8 cellular contexts compared by ENCODE assay signal in genomic region chr10:86342111-86342863, GRCh38. TPM values are rescaled to one million over a fixed set of nuclear protein-coding genes. Genes with fewer than 3 reads are reported as not detected.
"Had no signal": no experiment of that assay in that cellular context is flagged by ENCODE, and none has a peak within 500 bp of the region (broad histone marks: within the 10 kb centered on the region; RNA-seq: fewer than 3 reads in every experiment).

No MANE protein-coding gene starts in this region.

- H3K4me1 ChIP-seq: uterus had no signal

- H3K36me3 ChIP-seq: uterus had no signal

- DNase-seq: activated CD4-positive, alpha-beta T cell treated with anti-CD3 and anti-CD28 coated beads, Interleukin-2, amount 50 U/mL, for 48 hours; activated naive CD4-positive, alpha-beta T cell treated with anti-CD3 and anti-CD28 coated beads, Interleukin-2, amount 10 ng/mL, durations not matched to agents 7 days and 5 days; central memory CD4-positive, alpha-beta T cell; effector memory CD4-positive, alpha-beta T cell; T-helper 17 cell; uterus had no signal

- ATAC-seq: T-helper 17 cell had no signal

- H3K4me3 ChIP-seq: uterus had no signal

- H3K9me3 ChIP-seq: uterus had no signal

- H3K27me3 ChIP-seq: uterus had no signal

- H3K27ac ChIP-seq: epithelial cell of prostate, uterus had no signal

RNA-seq across cellular contexts. Expression of gene GRID1, which starts 24.3 kb away (rescaled TPM):
- total RNA-seq: mononuclear cell, T-helper 17 cell had no signal
